In the genomic region with DNA sequence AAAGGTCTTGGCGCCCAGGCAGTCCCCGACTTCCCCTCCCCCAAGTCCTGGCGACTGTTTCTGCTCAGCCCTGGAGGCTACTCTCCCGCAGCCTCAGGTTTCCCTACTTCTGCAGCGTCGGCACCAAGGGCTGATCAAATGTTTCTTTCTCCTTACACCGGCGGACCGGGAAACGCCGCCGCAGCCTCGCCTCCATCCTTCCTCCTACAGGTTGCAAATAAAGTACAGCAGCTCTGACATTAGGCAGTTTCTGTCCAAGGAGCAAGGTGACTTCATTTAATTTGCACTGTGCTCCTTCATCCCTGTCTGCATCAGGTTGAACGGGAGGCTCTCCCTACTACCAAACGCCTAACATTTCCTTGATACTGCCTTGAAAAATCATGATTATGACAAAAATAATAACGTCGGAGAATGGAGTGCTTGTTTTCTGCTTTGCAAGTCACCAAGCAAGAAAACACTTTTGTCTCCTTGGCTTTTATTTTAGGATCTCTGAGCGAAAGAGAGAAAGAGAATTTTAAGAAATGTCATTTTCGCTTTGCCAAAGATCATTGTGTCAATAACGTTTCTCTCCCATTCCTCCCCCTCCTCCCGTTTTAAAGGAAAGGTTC, we compare ENCODE assay signal across 9 cellular contexts. TPM values are rescaled to one million over a fixed set of nuclear protein-coding genes. Genes with fewer than 3 reads are reported as not detected.
DNase-seq lines count a peak whose midpoint lies in the region; ATAC-seq and TF ChIP-seq lines count a peak whose summit lies in the region.
"Had no signal": no experiment of that assay in that cellular context is flagged by ENCODE, and none has a peak within 500 bp of the region (broad histone marks: within the 10 kb centered on the region; RNA-seq: fewer than 3 reads in every experiment).

No MANE protein-coding gene starts in this region.

- H3K4me3 ChIP-seq in NB4 (ENCODE audit: low read depth, low read length): no peak overlapping the region

- H3K4me3 Mint-ChIP-seq in activated T-helper 17 cell treated with anti-CD3 and anti-CD28 coated beads, Interleukin-2, amount 50 U/mL, for 72 hours: peak overlapping the region; percentile 84

- H3K36me3 Mint-ChIP-seq in activated T-helper 17 cell treated with anti-CD3 and anti-CD28 coated beads, Interleukin-2, amount 50 U/mL, for 72 hours (ENCODE audit: low read depth): no peaks in the 10 kb centered on the region

- peak; percentile 0 for ATAC-seq in activated T-helper 17 cell treated with anti-CD3 and anti-CD28 coated beads, Interleukin-2, amount 50 U/mL, for 72 hours (replicated peaks)
- ATAC-seq in GM19452 (IDR thresholded peaks at IDR 0.05; ENCODE audit: unreplicated experiment): no peak

- peak; percentile 7 for DNase-seq in NB4 (ENCODE audit: low read depth)
- DNase-seq in iPS-NIHi11 (ENCODE audit: low spot score): peak; percentile 61
- peak; percentile 7 for DNase-seq in stimulated activated CD4-positive, alpha-beta T cell treated with anti-CD3 and anti-CD28 coated beads, Interleukin-1b, Interleukin-23, amount 100 ng/mL, for 48 hours
- no peak for DNase-seq in NCI-H1092 (lab: John Stamatoyannopoulos, UW)
- DNase-seq in posterior vena cava (ENCODE audit: low spot score): no peak
- no peak for DNase-seq in epidermal melanocyte (ENCODE audit: insufficient read length, low spot score)

- intact Hi-C loops in posterior vena cava (cut with DNase I): no loop called here

- TF ChIP-seq POLR2A in NB4 (IDR thresholded peaks at IDR 0.05; ENCODE audit: extremely low read depth, insufficient read length): no peak

- H3K27ac Mint-ChIP-seq in activated T-helper 17 cell treated with anti-CD3 and anti-CD28 coated beads, Interleukin-2, amount 50 U/mL, for 72 hours: peak overlapping the region; percentile 73

- no peaks in the 10 kb centered on the region for H3K9me3 Mint-ChIP-seq in activated T-helper 17 cell treated with anti-CD3 and anti-CD28 coated beads, Interleukin-2, amount 50 U/mL, for 72 hours

- TF ChIP-seq CTCF in NB4 (IDR thresholded peaks at IDR 0.05; ENCODE audit: low read depth, low read length): no peak

- peaks cover 38% of the 10 kb centered on the region for H3K4me1 Mint-ChIP-seq in activated T-helper 17 cell treated with anti-CD3 and anti-CD28 coated beads, Interleukin-2, amount 50 U/mL, for 72 hours

- H3K27me3 Mint-ChIP-seq in activated T-helper 17 cell treated with anti-CD3 and anti-CD28 coated beads, Interleukin-2, amount 50 U/mL, for 72 hours: no peaks in the 10 kb centered on the region

RNA-seq across cellular contexts. Expression of a gene that starts 1.0 kb away (rescaled TPM):
- total RNA-seq in activated T-helper 17 cell treated with anti-CD3 and anti-CD28 coated beads, Interleukin-2, amount 50 U/mL, for 72 hours: 10 to 100 TPM; 10.6 to 10.7 TPM
- total RNA-seq in posterior vena cava: 1 to 10 TPM; 7.6 to 9.4 TPM
- total RNA-seq: LHCN-M2 had no signal

Comparison
In these comparisons a context has a peak if more than half of its experiments do, and no peak if none do; other contexts are left out.
1. DNase-seq: peak in NB4 (single experiment), iPS-NIHi11 (single experiment) and stimulated activated CD4-positive, alpha-beta T cell treated with anti-CD3 and anti-CD28 coated beads, Interleukin-1b, Interleukin-23, amount 100 ng/mL, for 48 hours (single experiment); none in NCI-H1092 (single experiment), posterior vena cava (single experiment) and epidermal melanocyte (single experiment).